ENCODE assay signal across 9 cellular contexts in the genomic region with DNA sequence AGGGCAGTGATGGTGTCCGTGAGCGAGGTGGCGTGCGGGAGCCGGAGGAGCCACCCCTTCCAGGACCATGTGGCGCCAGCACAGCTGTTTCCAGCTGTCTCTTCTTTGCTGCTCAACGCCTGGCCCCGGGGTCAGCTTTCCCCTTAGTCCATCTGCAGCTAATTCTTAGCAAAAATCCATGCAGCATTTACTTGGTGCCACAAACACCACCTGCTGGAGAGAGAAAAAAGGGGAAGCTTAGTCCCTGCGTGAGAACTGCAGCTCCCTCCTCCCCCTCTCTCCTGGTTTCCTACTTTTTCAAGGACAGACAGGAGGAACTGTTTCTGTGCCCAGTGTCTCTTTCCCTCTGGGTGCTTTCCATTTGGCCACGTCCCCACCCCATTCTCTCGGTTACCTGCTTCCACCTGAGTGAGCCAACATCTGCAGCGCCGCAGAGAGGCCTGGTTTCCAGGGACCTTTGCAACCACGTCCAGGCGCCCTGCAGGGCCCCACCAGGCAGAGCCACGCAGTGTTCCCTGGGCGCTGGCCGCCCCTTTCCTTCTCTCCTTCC. TPM values are rescaled to one million over a fixed set of nuclear protein-coding genes. Genes with fewer than 3 reads are reported as not detected.
DNase-seq lines count a peak whose midpoint lies in the region; ATAC-seq and TF ChIP-seq lines count a peak whose summit lies in the region.
"Had no signal": no experiment of that assay in that cellular context is flagged by ENCODE, and none has a peak within 500 bp of the region (broad histone marks: within the 10 kb centered on the region; RNA-seq: fewer than 3 reads in every experiment).

No MANE protein-coding gene starts in this region.

- H3K9me3 Mint-ChIP-seq in natural killer cell = no peaks in the 10 kb centered on the region
- no peaks in the 10 kb centered on the region for H3K9me3 Mint-ChIP-seq in activated T-helper 2 cell treated with anti-CD3 and anti-CD28 coated beads, Interferon-gamma antibody, Interleukin-2, Interleukin-4, amounts not matched to agents 10 μg/mL and 5 μg/mL and 100 μg/mL, durations not matched to agents 14 hours and 24 hours and 36 hours

- H2AFZ ChIP-seq in hepatocyte = no peak overlapping the region

- H3K4me1 ChIP-seq in A673 (ENCODE audit: insufficient read depth, low read length, poor library complexity, severe bottlenecking) = no peaks in the 10 kb centered on the region
- peaks cover 18% of the 10 kb centered on the region for H3K4me1 ChIP-seq in hepatocyte (ENCODE audit: insufficient read depth)

- H3K27me3 ChIP-seq in A673 (replicated peaks; ENCODE audit: insufficient read depth, low read depth, low read length, poor library complexity) = peaks cover 85% of the 10 kb centered on the region
- no peaks in the 10 kb centered on the region for H3K27me3 ChIP-seq in hepatocyte

- no TSS peak for BruUV-seq in A673 (replicated peaks; lab: Mats Ljungman, UMichigan)

- H3K4me3 Mint-ChIP-seq in natural killer cell = no peak overlapping the region
- no peak overlapping the region for H3K4me3 Mint-ChIP-seq in activated T-helper 2 cell treated with anti-CD3 and anti-CD28 coated beads, Interferon-gamma antibody, Interleukin-2, Interleukin-4, amounts not matched to agents 10 μg/mL and 5 μg/mL and 100 μg/mL, durations not matched to agents 14 hours and 24 hours and 36 hours (ENCODE audit: low read depth)

- no peaks in the 10 kb centered on the region for H3K4me1 Mint-ChIP-seq in natural killer cell
- H3K4me1 Mint-ChIP-seq in activated T-helper 2 cell treated with anti-CD3 and anti-CD28 coated beads, Interferon-gamma antibody, Interleukin-2, Interleukin-4, amounts not matched to agents 10 μg/mL and 5 μg/mL and 100 μg/mL, durations not matched to agents 14 hours and 24 hours and 36 hours (ENCODE audit: low read depth) = no peaks in the 10 kb centered on the region

- no peaks in the 10 kb centered on the region for H3K9me3 ChIP-seq in A673 (ENCODE audit: low read depth, low read length, poor library complexity, severe bottlenecking)
- H3K9me3 ChIP-seq in hepatocyte (ENCODE audit: low read depth) = no peaks in the 10 kb centered on the region

- no peaks in the 10 kb centered on the region for H4K20me1 ChIP-seq in hepatocyte (ENCODE audit: insufficient read depth, poor library complexity, severe bottlenecking)

- H3K27ac ChIP-seq in A673 (ENCODE audit: low read depth, low read length, poor library complexity, severe bottlenecking) = no peak overlapping the region
- H3K27ac ChIP-seq in hepatocyte = peak overlapping the region; percentile 60

- in situ Hi-C loops in SK-MEL-5 (cut with HindIII; ENCODE audit: low pct_unique_long_range_greater_than_20kb, low sequenced_read_pairs) = no loop called here

- no peak overlapping the region for H3K4me3 ChIP-seq in A673 (ENCODE audit: low read depth, low read length, poor library complexity, severe bottlenecking)
- no peak overlapping the region for H3K4me3 ChIP-seq in hepatocyte

- TF ChIP-seq CTCF in A673 (conservative IDR thresholded peaks at IDR 0.05; ENCODE audit: low read depth, low read length) (peak; percentile 34; the same call in 1 of the 2 replicates), hepatocyte (IDR thresholded peaks at IDR 0.05; ENCODE audit: poor library complexity) (peak; percentile 56), natural killer cell (IDR thresholded peaks at IDR 0.05) (no peak)

- CTCF ChIA-PET in A673 (lab: Charles Lee) = interaction anchor here (0.6 to 1.1 kb wide), 2 partner anchors 31 to 198 kb away, joined by 4 to 9 read pairs; no protein-coding TSS in a partner anchor

- H3K36me3 ChIP-seq in A673 (ENCODE audit: insufficient read depth, low read length, poor library complexity, severe bottlenecking) (no peaks in the 10 kb centered on the region), hepatocyte (replicated peaks; ENCODE audit: insufficient read depth, low read depth) (no peaks in the 10 kb centered on the region)

- intact Hi-C loops in A673 (cut with micrococcal nuclease; ENCODE audit: unreplicated experiment) (no loop called here), natural killer cell (cut with micrococcal nuclease) (no loop called here)
- intact Hi-C loops in activated T-helper 2 cell treated with anti-CD3 and anti-CD28 coated beads, Interferon-gamma antibody, Interleukin-2, Interleukin-4, amounts not matched to agents 10 μg/mL and 5 μg/mL and 100 μg/mL, durations not matched to agents 14 hours and 24 hours and 36 hours (cut with micrococcal nuclease) = no loop called here

- H3K27me3 Mint-ChIP-seq in natural killer cell (ENCODE audit: low read depth in 2 of 2) = peaks cover 4 to 8% of the 10 kb centered on the region in 2 donors
- no peaks in the 10 kb centered on the region for H3K27me3 Mint-ChIP-seq in activated T-helper 2 cell treated with anti-CD3 and anti-CD28 coated beads, Interferon-gamma antibody, Interleukin-2, Interleukin-4, amounts not matched to agents 10 μg/mL and 5 μg/mL and 100 μg/mL, durations not matched to agents 14 hours and 24 hours and 36 hours (ENCODE audit: low read depth)

- no peaks in the 10 kb centered on the region for H3K79me2 ChIP-seq in hepatocyte

- no peaks in the 10 kb centered on the region for H3K36me3 Mint-ChIP-seq in natural killer cell
- H3K36me3 Mint-ChIP-seq in activated T-helper 2 cell treated with anti-CD3 and anti-CD28 coated beads, Interferon-gamma antibody, Interleukin-2, Interleukin-4, amounts not matched to agents 10 μg/mL and 5 μg/mL and 100 μg/mL, durations not matched to agents 14 hours and 24 hours and 36 hours (ENCODE audit: low read depth) = no peaks in the 10 kb centered on the region

- DNase-seq in A673 (ENCODE audit: low spot score) (peak; percentile 37), HPDE6-E6E7 (ENCODE audit: extremely low spot score) (peak; percentile 10), SK-MEL-5 (ENCODE audit: low read depth, low spot score) (peak; percentile 73), hepatocyte (ENCODE audit: low spot score) (peak; percentile 88), natural killer cell (no peak)
- no peak for DNase-seq in stimulated activated CD8-positive, alpha-beta memory T cell treated with anti-CD3 and anti-CD28 coated beads, Interleukin-4, amount 100 ng/mL, for 48 hours
- no peak for DNase-seq in activated T-helper 2 cell treated with anti-CD3 and anti-CD28 coated beads, Interferon-gamma antibody, Interleukin-2, Interleukin-4, amounts not matched to agents 10 μg/mL and 5 μg/mL and 100 μg/mL, durations not matched to agents 14 hours and 24 hours and 36 hours (ENCODE audit: low spot score)

- 39% methylated on average over 18 of the region's 18 CpGs for WGBS in hepatocyte (ENCODE audit: low lambda C conversion rate, missing lambda C conversion rate)

- no peak for ATAC-seq in natural killer cell
- ATAC-seq in HG02840 (IDR thresholded peaks at IDR 0.05; ENCODE audit: low FRiP score, unreplicated experiment) = no peak

- H3K4me2 ChIP-seq in hepatocyte = peak overlapping the region; percentile 18

- POLR2A ChIA-PET in A673 (lab: Charles Lee; ENCODE audit: low non-redundant PET) = no interaction called here

- H3K9me2 ChIP-seq in hepatocyte (replicated peaks; ENCODE audit: insufficient read depth) = no peaks in the 10 kb centered on the region

- no peak overlapping the region for H3K27ac Mint-ChIP-seq in natural killer cell
- H3K27ac Mint-ChIP-seq in activated T-helper 2 cell treated with anti-CD3 and anti-CD28 coated beads, Interferon-gamma antibody, Interleukin-2, Interleukin-4, amounts not matched to agents 10 μg/mL and 5 μg/mL and 100 μg/mL, durations not matched to agents 14 hours and 24 hours and 36 hours = no peak overlapping the region

RNA-seq across cellular contexts. Expression of a gene that starts 3.4 kb away (rescaled TPM):
- total RNA-seq in A673 (2021) (not detected in 2 replicates), hepatocyte (5.2 and 6.7 TPM in 2 replicates), natural killer cell (not detected)
- total RNA-seq in SK-MEL-5 (2014; rRNA removed; shearing (Covaris generic)) = not detected in 2 replicates
- polyA plus RNA-seq in SK-MEL-5 (2015; cell fraction: cytosol; rRNA removed) = not detected in 2 replicates
- polyA plus RNA-seq in SK-MEL-5 (2015; cell fraction: nucleus; rRNA removed) = not detected in 2 replicates
- 4.8 and 5.8 TPM in 2 replicates for polyA plus RNA-seq in hepatocyte
- not detected in 2 replicates for total RNA-seq in activated T-helper 2 cell treated with anti-CD3 and anti-CD28 coated beads, Interferon-gamma antibody, Interleukin-2, Interleukin-4, amounts not matched to agents 10 μg/mL and 5 μg/mL and 100 μg/mL, durations not matched to agents 14 hours and 24 hours and 36 hours

RNA-seq across cellular contexts. Expression of a gene that starts 20.4 kb away (rescaled TPM):
- total RNA-seq in A673 (2021) = not detected in 2 replicates
- not detected in 2 replicates for total RNA-seq in SK-MEL-5 (2014; rRNA removed; shearing (Covaris generic))
- not detected in 2 replicates for polyA plus RNA-seq in SK-MEL-5 (2015; cell fraction: cytosol; rRNA removed)
- polyA plus RNA-seq in SK-MEL-5 (2015; cell fraction: nucleus; rRNA removed) = not detected in 2 replicates
- not detected in 2 replicates for total RNA-seq in hepatocyte
- polyA plus RNA-seq in hepatocyte = 0.35 TPM in 1 of 2 replicates, not detected in the other
- total RNA-seq in natural killer cell = not detected
- total RNA-seq in activated T-helper 2 cell treated with anti-CD3 and anti-CD28 coated beads, Interferon-gamma antibody, Interleukin-2, Interleukin-4, amounts not matched to agents 10 μg/mL and 5 μg/mL and 100 μg/mL, durations not matched to agents 14 hours and 24 hours and 36 hours = not detected in 2 replicates
- total RNA-seq: mesenteric fat pad had no signal

Comparison
In these comparisons a context has a peak if more than half of its experiments do, and no peak if none do; other contexts are left out.
1. DNase-seq: peak in A673 (single experiment), HPDE6-E6E7 (single experiment), SK-MEL-5 (single experiment) and hepatocyte (single experiment); none in natural killer cell (single experiment), stimulated activated CD8-positive, alpha-beta memory T cell treated with anti-CD3 and anti-CD28 coated beads, Interleukin-4, amount 100 ng/mL, for 48 hours (single experiment) and activated T-helper 2 cell treated with anti-CD3 and anti-CD28 coated beads, Interferon-gamma antibody, Interleukin-2, Interleukin-4, amounts not matched to agents 10 μg/mL and 5 μg/mL and 100 μg/mL, durations not matched to agents 14 hours and 24 hours and 36 hours (single experiment).